In the genomic region with DNA sequence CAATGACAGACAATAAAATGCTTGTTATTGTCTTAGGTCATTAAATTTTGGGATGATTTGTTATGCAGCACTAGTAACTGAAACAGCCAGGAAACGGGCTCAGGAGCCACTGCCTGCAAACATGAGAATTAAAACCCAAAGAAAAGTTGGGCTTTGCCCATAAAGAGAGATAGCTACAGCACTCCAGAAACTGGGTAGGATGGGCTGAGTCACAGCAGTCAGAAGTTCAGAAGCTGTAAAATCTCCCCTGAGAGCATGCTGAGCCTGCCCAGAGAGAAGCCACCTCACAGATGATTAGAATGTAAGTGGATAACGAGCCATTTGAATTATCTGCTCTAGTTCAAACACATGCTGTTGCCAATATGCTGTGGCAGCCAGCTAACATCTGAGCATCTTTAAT, we compare ENCODE assay signal across 24 cellular contexts.
DNase-seq lines count a peak whose midpoint lies in the region; ATAC-seq and TF ChIP-seq lines count a peak whose summit lies in the region.
"Had no signal": no experiment of that assay in that cellular context is flagged by ENCODE, and none has a peak within 500 bp of the region (broad histone marks: within the 10 kb centered on the region; RNA-seq: fewer than 3 reads in every experiment).

No MANE protein-coding gene starts in this region.

- H2BK15ac ChIP-seq in H9 (ENCODE audit: low read depth, low read length), result no peak overlapping the region

- H2BK5ac ChIP-seq in H9 (ENCODE audit: insufficient read length, low read length), result no peak overlapping the region

- DNase-seq in D341Med (ENCODE audit: low spot score), result peak; percentile 52
- peak; percentile 21 for DNase-seq in Karpas-422
- DNase-seq in NCI-H524 treated with DMSO at 0.1 percent for 48 hours (lab: John Stamatoyannopoulos, UW), result peak; percentile 40
- DNase-seq in hepatocyte (ENCODE audit: low spot score), result peak; percentile 42
- no peak for DNase-seq in H9
- DNase-seq in stimulated activated naive CD4-positive, alpha-beta T cell (lab: John Stamatoyannopoulos, UW), result no peak
- no peak for DNase-seq in suprapubic skin (ENCODE audit: low spot score in 2 of 2)
- DNase-seq: activated CD4-positive, alpha-beta T cell treated with anti-CD3 and anti-CD28 coated beads, Interleukin-2, amount 50 U/mL, for 1 hour; activated CD8-positive, alpha-beta memory T cell treated with anti-CD3 and anti-CD28 coated beads, Interleukin-2, amount 50 U/mL, for 48 hours; activated effector memory CD4-positive, alpha-beta T cell treated with anti-CD3 and anti-CD28 coated beads, Interleukin-2, amount 50 U/mL, for 16 hours; activated naive CD8-positive, alpha-beta T cell treated with anti-CD3 and anti-CD28 coated beads, Interleukin-2, amount 50 U/mL, for 24 hours; HFFc6; hypothalamus; kidney; nucleus accumbens; stimulated activated CD4-positive, alpha-beta T cell treated with anti-CD3 and anti-CD28 coated beads, Interleukin-4, amount 100 ng/mL, for 24 hours; stomach; T-helper 17 cell had no signal

- H3K23me2 ChIP-seq in H9 (ENCODE audit: insufficient read length, low read depth, low read length, poor library complexity, severe bottlenecking), result no peaks in the 10 kb centered on the region

- no peak overlapping the region for H3K23ac ChIP-seq in H9 (ENCODE audit: insufficient read length, low read depth, low read length)

- no peaks in the 10 kb centered on the region for H3K79me1 ChIP-seq in H9 (ENCODE audit: insufficient read depth, low read depth, low read length, poor library complexity, severe bottlenecking)

- H3K9me3 ChIP-seq in Karpas-422 (ENCODE audit: low read length), result no peaks in the 10 kb centered on the region
- no peaks in the 10 kb centered on the region for H3K9me3 ChIP-seq in hepatocyte (ENCODE audit: low read depth)
- no peaks in the 10 kb centered on the region for H3K9me3 ChIP-seq in H9 (ENCODE audit: control insufficient read depth, low read depth, low read length)
- H3K9me3 ChIP-seq in suprapubic skin, result no peaks in the 10 kb centered on the region
- H3K9me3 ChIP-seq: stomach had no signal

- H2BK12ac ChIP-seq in H9 (ENCODE audit: insufficient read length, low read depth, low read length), result no peak overlapping the region

- H4K8ac ChIP-seq in H9 (replicated peaks; ENCODE audit: insufficient read length, low read depth, low read length), result no peak overlapping the region

- H3K27me3 ChIP-seq in Karpas-422 (ENCODE audit: low read length) (no peaks in the 10 kb centered on the region), hepatocyte (no peaks in the 10 kb centered on the region), H9 (ENCODE audit: insufficient read depth, low read length) (no peaks in the 10 kb centered on the region), suprapubic skin (no peaks in the 10 kb centered on the region)
- H3K27me3 ChIP-seq: foreskin keratinocyte, stomach had no signal

- no peak overlapping the region for H3K14ac ChIP-seq in H9 (ENCODE audit: insufficient read depth, low read length)

- no peak for TF ChIP-seq POLR2A in suprapubic skin (IDR thresholded peaks at IDR 0.05)

- WGBS in hepatocyte (ENCODE audit: low lambda C conversion rate, missing lambda C conversion rate), result 57% methylated on average over 2 of the region's 2 CpGs
- no CpG with 5 or more reads among the region's 2 CpGs for WGBS in H9 (ENCODE audit: extremely low coverage, insufficient read length, low lambda C conversion rate)
- 69% methylated on average over 2 of the region's 2 CpGs for WGBS in suprapubic skin

- H3K4me3 ChIP-seq in Karpas-422 (ENCODE audit: low read length), result no peak overlapping the region
- H3K4me3 ChIP-seq in hepatocyte, result no peak overlapping the region
- H3K4me3 ChIP-seq in suprapubic skin, result no peak overlapping the region
- H3K4me3 ChIP-seq: smooth muscle cell, stomach had no signal

- TF ChIP-seq EP300 in suprapubic skin (IDR thresholded peaks at IDR 0.05), result no peak

- H3K4me3 Mint-ChIP-seq in H9, result no peak overlapping the region
- H3K4me3 Mint-ChIP-seq: activated naive CD8-positive, alpha-beta T cell treated with anti-CD3 and anti-CD28 coated beads, Interleukin-2, amount 50 U/mL, for 24 hours; B cell; brain; HFFc6; T-helper 17 cell; type B pancreatic cell had no signal

- no peak overlapping the region for H3K27ac Mint-ChIP-seq in H9
- H3K27ac Mint-ChIP-seq: activated naive CD8-positive, alpha-beta T cell treated with anti-CD3 and anti-CD28 coated beads, Interleukin-2, amount 50 U/mL, for 24 hours; B cell; HFFc6; T-helper 17 cell; type B pancreatic cell had no signal

- no peaks in the 10 kb centered on the region for H3K27me3 Mint-ChIP-seq in H9 (ENCODE audit: low read depth)
- H3K27me3 Mint-ChIP-seq: activated naive CD8-positive, alpha-beta T cell treated with anti-CD3 and anti-CD28 coated beads, Interleukin-2, amount 50 U/mL, for 24 hours; brain; T-helper 17 cell had no signal

- H3K9ac ChIP-seq in Karpas-422 (ENCODE audit: low read length) (no peak overlapping the region), H9 (ENCODE audit: extremely low read depth, insufficient read length, low read length) (no peak overlapping the region)

- H3K27ac ChIP-seq in Karpas-422 (ENCODE audit: low read length) (no peak overlapping the region), hepatocyte (no peak overlapping the region), H9 (ENCODE audit: insufficient read length, low read depth, low read length) (no peak overlapping the region), suprapubic skin (no peak overlapping the region)
- H3K27ac ChIP-seq: foreskin keratinocyte, stomach had no signal

- no peaks in the 10 kb centered on the region for H3K9me3 Mint-ChIP-seq in H9
- H3K9me3 Mint-ChIP-seq: activated naive CD8-positive, alpha-beta T cell treated with anti-CD3 and anti-CD28 coated beads, Interleukin-2, amount 50 U/mL, for 24 hours; type B pancreatic cell had no signal

- H3K4me2 ChIP-seq in Karpas-422 (ENCODE audit: low read depth, low read length, poor library complexity, severe bottlenecking), result no peak overlapping the region
- H3K4me2 ChIP-seq in hepatocyte, result no peak overlapping the region
- no peak overlapping the region for H3K4me2 ChIP-seq in H9 (ENCODE audit: insufficient read depth, insufficient read length, low read length)
- H3K4me2 ChIP-seq: smooth muscle cell had no signal

- H3K36me3 Mint-ChIP-seq in H9 (ENCODE audit: insufficient read depth in 1 of 3, low read depth in 3 of 3), result no peaks in the 10 kb centered on the region
- H3K36me3 Mint-ChIP-seq: brain, type B pancreatic cell had no signal

- no peak overlapping the region for H4K91ac ChIP-seq in H9 (ENCODE audit: insufficient read length, low read depth, low read length)

- H3K56ac ChIP-seq in H9 (ENCODE audit: insufficient read length, low read depth, low read length), result no peak overlapping the region

- H2BK120ac ChIP-seq in H9 (ENCODE audit: low read depth, low read length, poor library complexity, severe bottlenecking), result no peak overlapping the region

- H3K9me2 ChIP-seq in Karpas-422 (replicated peaks; ENCODE audit: insufficient read depth, low read length), result no peaks in the 10 kb centered on the region
- no peaks in the 10 kb centered on the region for H3K9me2 ChIP-seq in hepatocyte (replicated peaks; ENCODE audit: insufficient read depth)

- H4K20me1 ChIP-seq in Karpas-422 (ENCODE audit: insufficient read depth, low read depth, low read length), result no peaks in the 10 kb centered on the region
- H4K20me1 ChIP-seq in hepatocyte (ENCODE audit: insufficient read depth, poor library complexity, severe bottlenecking), result no peaks in the 10 kb centered on the region
- H4K20me1 ChIP-seq in H9 (ENCODE audit: control insufficient read depth, insufficient read depth, insufficient read length), result no peaks in the 10 kb centered on the region

- no peak overlapping the region for H3K18ac ChIP-seq in H9 (ENCODE audit: insufficient read length, low read depth, low read length)

- H3T11ph ChIP-seq in H9 (ENCODE audit: low read length), result no peak overlapping the region

- no peak overlapping the region for H2AK5ac ChIP-seq in H9 (ENCODE audit: insufficient read length, low read length)

- H3K79me2 ChIP-seq in Karpas-422 (ENCODE audit: low read length) (no peaks in the 10 kb centered on the region), hepatocyte (no peaks in the 10 kb centered on the region), H9 (ENCODE audit: insufficient read depth, low read length) (no peaks in the 10 kb centered on the region)

- TF ChIP-seq CTCF in hepatocyte (IDR thresholded peaks at IDR 0.05; ENCODE audit: poor library complexity) (no peak), H9 (conservative IDR thresholded peaks at IDR 0.05) (no peak), suprapubic skin (IDR thresholded peaks at IDR 0.05) (no peak)

- no peak overlapping the region for H4K5ac ChIP-seq in H9 (ENCODE audit: insufficient read length, low read depth, low read length)

- H3K36me3 ChIP-seq in Karpas-422 (ENCODE audit: insufficient read depth, low read length) (no peaks in the 10 kb centered on the region), hepatocyte (replicated peaks; ENCODE audit: insufficient read depth, low read depth) (no peaks in the 10 kb centered on the region), suprapubic skin (no peaks in the 10 kb centered on the region)
- H3K36me3 ChIP-seq: stomach had no signal

- H3K4ac ChIP-seq in H9 (ENCODE audit: low read depth, low read length), result no peak overlapping the region

- ATAC-seq in HG03520 (IDR thresholded peaks at IDR 0.05; ENCODE audit: unreplicated experiment), result no peak
- ATAC-seq: activated naive CD8-positive, alpha-beta T cell treated with anti-CD3 and anti-CD28 coated beads, Interleukin-2, amount 50 U/mL, for 24 hours; foreskin keratinocyte; T-helper 17 cell had no signal

- peaks cover 3% of the 10 kb centered on the region in 2 experiments for H3K4me1 Mint-ChIP-seq in H9
- H3K4me1 Mint-ChIP-seq: activated naive CD8-positive, alpha-beta T cell treated with anti-CD3 and anti-CD28 coated beads, Interleukin-2, amount 50 U/mL, for 24 hours; B cell had no signal

- no peak overlapping the region for H2AFZ ChIP-seq in Karpas-422 (ENCODE audit: low read length)
- H2AFZ ChIP-seq in hepatocyte, result no peak overlapping the region
- H2AFZ ChIP-seq in H9 (ENCODE audit: low read length), result no peak overlapping the region

- H2BK20ac ChIP-seq in H9 (ENCODE audit: low read depth, low read length, poor library complexity, severe bottlenecking), result no peak overlapping the region

- no peaks in the 10 kb centered on the region for H3K4me1 ChIP-seq in Karpas-422 (ENCODE audit: low read length)
- H3K4me1 ChIP-seq in hepatocyte (ENCODE audit: insufficient read depth), result no peaks in the 10 kb centered on the region
- peaks cover 4% of the 10 kb centered on the region; the same call in 1 of the 2 replicates for H3K4me1 ChIP-seq in H9 (ENCODE audit: insufficient read depth, low read length)
- H3K4me1 ChIP-seq in suprapubic skin, result peaks cover 4% of the 10 kb centered on the region
- H3K4me1 ChIP-seq: foreskin keratinocyte, stomach had no signal

Comparison
In these comparisons a context has a peak if more than half of its experiments do, and no peak if none do; other contexts are left out.
1. DNase-seq: peak in D341Med (single experiment), Karpas-422 (single experiment), NCI-H524 treated with DMSO at 0.1 percent for 48 hours (single experiment) and hepatocyte (single experiment); none in H9 (single experiment), stimulated activated naive CD4-positive, alpha-beta T cell (0 of 6) and suprapubic skin (0 of 2).